9 cellular contexts compared by ENCODE assay signal in the genomic region with DNA sequence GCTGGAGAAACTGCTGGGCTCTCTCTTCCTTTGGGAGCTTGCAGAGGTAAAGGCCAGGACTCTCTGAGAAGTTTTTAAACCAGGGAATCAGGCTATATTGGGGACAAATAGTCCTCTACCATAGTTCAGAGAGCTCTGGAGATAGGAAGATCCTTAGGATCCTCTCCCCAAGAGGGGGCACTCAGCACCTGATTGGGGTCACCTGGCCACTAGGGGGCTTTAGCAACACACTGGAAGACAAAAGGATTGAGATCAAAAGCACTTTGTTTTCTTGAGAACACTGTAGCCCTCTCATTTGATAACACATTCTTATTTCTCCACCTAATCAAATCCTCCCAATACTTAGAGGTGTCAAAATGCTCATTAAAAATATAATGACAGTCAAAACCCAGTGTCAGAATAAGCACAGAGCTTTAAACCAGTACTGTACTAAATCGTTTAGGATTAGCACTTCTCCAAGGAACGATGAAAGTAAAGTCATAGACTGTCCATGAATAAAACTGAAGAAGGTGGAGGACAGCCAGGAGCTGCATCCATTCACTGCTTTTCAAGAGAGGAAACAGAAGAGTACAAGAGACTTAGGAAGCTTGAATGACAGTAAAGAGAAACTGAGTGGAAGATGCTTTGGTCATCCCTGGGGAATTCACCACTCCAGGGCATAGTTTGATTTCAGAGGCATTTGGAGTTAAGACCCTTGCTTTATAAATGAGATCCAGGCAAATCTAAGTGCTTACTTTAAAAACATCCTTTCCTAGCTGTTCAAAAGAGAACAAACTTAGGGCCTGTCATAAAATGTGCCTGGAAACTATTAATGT. TPM values are rescaled to one million over a fixed set of nuclear protein-coding genes. Genes with fewer than 3 reads are reported as not detected.
DNase-seq lines count a peak whose midpoint lies in the region; ATAC-seq, FAIRE-seq and TF ChIP-seq lines count a peak whose summit lies in the region.
"Had no signal": no experiment of that assay in that cellular context is flagged by ENCODE, and none has a peak within 500 bp of the region (broad histone marks: within the 10 kb centered on the region; RNA-seq: fewer than 3 reads in every experiment).

No MANE protein-coding gene starts in this region.

- H3K36me3 ChIP-seq in K562 (ENCODE audit: control insufficient read depth, insufficient read depth, low read length) (no peaks in the 10 kb centered on the region), GM23248 (ENCODE audit: low read depth) (no peaks in the 10 kb centered on the region)

- H3K9ac ChIP-seq in K562 (ENCODE audit: insufficient read depth in 1 of 2, low read depth in 2 of 2, low read length in 2 of 2) (no peak overlapping the region), GM23248 (no peak overlapping the region)

- no peaks in the 10 kb centered on the region for H3K9me1 ChIP-seq in K562 (ENCODE audit: control insufficient read depth, insufficient read depth, low read length)

- no peak for TF ChIP-seq POLR2A in K562 (conservative IDR thresholded peaks at IDR 0.05)

- no peaks in the 10 kb centered on the region for H3K36me3 Mint-ChIP-seq in osteocyte (ENCODE audit: unreplicated experiment)
- H3K36me3 Mint-ChIP-seq: CD4-positive, alpha-beta memory T cell had no signal

- no peak overlapping the region for H2AFZ ChIP-seq in K562 (ENCODE audit: low read depth, low read length)
- H2AFZ ChIP-seq in GM23248, result no peak overlapping the region

- H3K27ac ChIP-seq in K562 (ENCODE audit: extremely low read depth, low read depth, low read length) (no peak overlapping the region), GM23248 (no peak overlapping the region)

- no peak for TF ChIP-seq EP300 in K562 (IDR thresholded peaks at IDR 0.05; ENCODE audit: low read length)

- FAIRE-seq in K562 (lab: Jason Lieb, UNC), result no peak

- H3K9me3 Mint-ChIP-seq in osteocyte (ENCODE audit: unreplicated experiment), result no peaks in the 10 kb centered on the region
- H3K9me3 Mint-ChIP-seq: CD4-positive, alpha-beta memory T cell had no signal

- H4K20me1 ChIP-seq in K562 (replicated peaks; ENCODE audit: control insufficient read depth, insufficient read depth, low read length) (no peaks in the 10 kb centered on the region), GM23248 (ENCODE audit: insufficient read depth) (no peaks in the 10 kb centered on the region)

- H3K27ac Mint-ChIP-seq in osteocyte (ENCODE audit: unreplicated experiment), result peak overlapping the region; percentile 43
- H3K27ac Mint-ChIP-seq: CD4-positive, alpha-beta memory T cell had no signal

- in situ Hi-C loops in K562 (cut with MboI) (no loop called here), GM23248 (cut with MboI) (no loop called here)

- POLR2A ChIA-PET in K562 (lab: Yijun Ruan, JAX), result no interaction called here

- intact Hi-C loops in K562 (cut with micrococcal nuclease), result loop anchor here (10.0 kb wide), 1 partner anchor 245 kb away; no protein-coding TSS in a partner anchor

- no peaks in the 10 kb centered on the region for H3K9me2 ChIP-seq in GM23248 (ENCODE audit: insufficient read depth)

- DNase-seq in NCI-H748 (lab: John Stamatoyannopoulos, UW; ENCODE audit: unreplicated experiment) (peak; percentile 48), NCI-H748 treated with DMSO at 0.1 percent for 48 hours (lab: John Stamatoyannopoulos, UW) (no peak), NAMALWA (ENCODE audit: low spot score) (peak; percentile 3), K562 (ENCODE audit: extremely low read depth in 1 of 4, low spot score in 3 of 4) (peak; percentile 8 to 22 (median 11)), osteocyte (ENCODE audit: extremely low spot score, unreplicated experiment) (no peak), GM23248 (no peak), hippocampal formation (lab: John Stamatoyannopoulos, UW) (no peak)
- no peak for DNase-seq in activated CD4-positive, CD25-positive, alpha-beta regulatory T cell treated with anti-CD3 and anti-CD28 coated beads, Interleukin-2, amount 50 U/mL, for 72 hours

- no peak overlapping the region for H3K4me2 ChIP-seq in K562 (ENCODE audit: insufficient read depth, low read length)
- no peak overlapping the region for H3K4me2 ChIP-seq in GM23248 (ENCODE audit: unreplicated experiment)

- no peak overlapping the region for H3K4me3 ChIP-seq in K562
- no peak overlapping the region for H3K4me3 ChIP-seq in GM23248

- peaks cover 26% of the 10 kb centered on the region for H3K4me1 Mint-ChIP-seq in osteocyte (ENCODE audit: unreplicated experiment)
- H3K4me1 Mint-ChIP-seq: CD4-positive, alpha-beta memory T cell had no signal

- BruUV-seq in K562 (replicated peaks; lab: Mats Ljungman, UMichigan), result no TSS peak

- H3K4me1 ChIP-seq in K562 (replicated peaks in 1 of 2; ENCODE audit: control insufficient read depth in 2 of 2, insufficient read depth in 2 of 2, low read length in 2 of 2) (no peaks in the 10 kb centered on the region), GM23248 (ENCODE audit: insufficient read depth) (no peaks in the 10 kb centered on the region)

- TF ChIP-seq CTCF in K562 (IDR thresholded peaks at IDR 0.05 in 2 of 3, conservative IDR thresholded peaks at IDR 0.05 in 1 of 3; ENCODE audit: insufficient read depth in 2 of 3, low read depth in 1 of 3, low read length in 3 of 3), result peak; percentile 33 to 61 (median 46); a peak in 5 of 6 replicates
- TF ChIP-seq CTCF in osteocyte (IDR thresholded peaks at IDR 0.05), result peak; percentile 42

- H3K27me3 ChIP-seq in K562 (ENCODE audit: control insufficient read depth in 2 of 2, insufficient read depth in 2 of 2, low read length in 2 of 2), result no peaks in the 10 kb centered on the region
- H3K27me3 ChIP-seq in GM23248 (replicated peaks; ENCODE audit: insufficient read depth), result peaks cover 10% of the 10 kb centered on the region; the same call in 1 of the 2 replicates

- H3K27me3 Mint-ChIP-seq in osteocyte (ENCODE audit: unreplicated experiment), result no peaks in the 10 kb centered on the region

- no peaks in the 10 kb centered on the region for H3K9me3 ChIP-seq in K562 (replicated peaks; ENCODE audit: control insufficient read depth, insufficient read depth, low read depth, low read length)
- no peaks in the 10 kb centered on the region for H3K9me3 ChIP-seq in GM23248 (ENCODE audit: low read depth)

- ATAC-seq in K562, result 0 out of 3 replicates have a peak, but pooled peaks have one; percentile 39

- H3K79me2 ChIP-seq in K562 (ENCODE audit: control insufficient read depth, insufficient read depth, low read length), result no peaks in the 10 kb centered on the region
- no peaks in the 10 kb centered on the region for H3K79me2 ChIP-seq in GM23248 (ENCODE audit: insufficient read depth)

- 0% methylated on average over 2 of the region's 2 CpGs for WGBS in K562 (ENCODE audit: insufficient coverage, low coverage, missing lambda C conversion rate)
- WGBS in GM23248 (ENCODE audit: low coverage in 1 of 2, low lambda C conversion rate in 2 of 2, missing lambda C conversion rate in 2 of 2), 2 experiments, result 18 to 22% methylated on average over 2 of the region's 2 CpGs

- TF ChIP-seq RAD21 in K562 (CRISPR knock-in tag; conservative IDR thresholded peaks at IDR 0.05 in 1 of 2, IDR thresholded peaks at IDR 0.05 in 1 of 2), result no peak

- CTCF ChIA-PET in K562 (lab: Yijun Ruan, JAX; ENCODE audit: low intra/inter-chr PET ratio), result no interaction called here

- H3K4me3 Mint-ChIP-seq in osteocyte (ENCODE audit: unreplicated experiment), result no peak overlapping the region
- H3K4me3 Mint-ChIP-seq: CD4-positive, alpha-beta memory T cell had no signal

- no peaks in the 10 kb centered on the region for H3F3A ChIP-seq in GM23248 (ENCODE audit: insufficient read depth)

TF ChIP-seq in K562, 482 proteins besides CTCF, POLR2A, EP300 and RAD21 (continues in another document):
- TF ChIP-seq HDGF (IDR thresholded peaks at IDR 0.05) (no peak), HMGN3 (IDR thresholded peaks at IDR 0.05; ENCODE audit: borderline replicate concordance, extremely low read depth, insufficient read length, low read depth, low read length) (no peak)

RNA-seq across cellular contexts. Expression of a gene that starts 26.5 kb away (rescaled TPM):
- 0.72 TPM in 1 of 2 replicates, not detected in the other for total RNA-seq in K562 (2011; cell fraction: chromatin; rRNA removed; ENCODE audit: low replicate concordance)
- not detected in 2 replicates for total RNA-seq in K562 (2011; cell fraction: nucleolus; rRNA removed)
- not detected in 2 replicates for total RNA-seq in K562 (2011; cell fraction: nucleoplasm; rRNA removed)
- total RNA-seq in K562 (2014; rRNA removed) (not detected in 2 replicates), K562 (2014; rRNA removed; fragmentation: Illumina TruSeq; extraction: Trizol) (not detected in 2 replicates), K562 (2015; rRNA removed; fragmentation: Illumina TruSeq; extraction: Trizol) (not detected in 2 replicates), K562 (2021) (not detected in 2 replicates), osteocyte (6.9 and 7.3 TPM in 2 replicates)
- polyA plus RNA-seq in K562 (2011; rRNA removed) (not detected in 2 replicates), K562 (2014; fragmentation: Illumina TruSeq; extraction: Trizol) (not detected in 2 replicates), K562 (2014; fragmentation: Nextera tagmentation; extraction: Ambion mirVana) (not detected), K562 (2014; rRNA removed) (not detected in 2 replicates), GM23248 (2016; fragmentation: Nextera tagmentation; extraction: Ambion mirVana) (not detected in 2 replicates)
- polyA plus RNA-seq in K562 (2011; cell fraction: cytosol; rRNA removed), result 0.12 TPM in 1 of 2 replicates, not detected in the other
- polyA plus RNA-seq in K562 (2011; cell fraction: nucleus; rRNA removed), result 0.11 TPM in 1 of 2 replicates, not detected in the other
- not detected in 2 replicates for polyA plus RNA-seq in K562 (2012)
- not detected in 2 replicates for polyA minus RNA-seq in K562 (2011; rRNA and poly(A)+ RNA removed)
- polyA minus RNA-seq in K562 (2011; cell fraction: cytosol; rRNA and poly(A)+ RNA removed), result not detected in 2 replicates
- not detected in 2 replicates for polyA minus RNA-seq in K562 (2011; cell fraction: nucleus; rRNA and poly(A)+ RNA removed)
- total RNA-seq in GM23248 (2014; rRNA removed; shearing (Covaris generic)), result not detected in 2 replicates

Comparison
In these comparisons a context has a peak if more than half of its experiments do, and no peak if none do; other contexts are left out.
1. DNase-seq: peak in NCI-H748 (single experiment), NAMALWA (single experiment) and K562 (4 of 4); none in NCI-H748 treated with DMSO at 0.1 percent for 48 hours (single experiment), osteocyte (single experiment), GM23248 (single experiment), hippocampal formation (0 of 2) and activated CD4-positive, CD25-positive, alpha-beta regulatory T cell treated with anti-CD3 and anti-CD28 coated beads, Interleukin-2, amount 50 U/mL, for 72 hours (single experiment).